Comparison of ENCODE assay signal across 14 cellular contexts in genomic region chr3:30661107-30661873, GRCh38. TPM values are rescaled to one million over a fixed set of nuclear protein-coding genes. Genes with fewer than 3 reads are reported as not detected.
DNase-seq lines count a peak whose midpoint lies in the region; ATAC-seq and TF ChIP-seq lines count a peak whose summit lies in the region.
"Had no signal": no experiment of that assay in that cellular context is flagged by ENCODE, and none has a peak within 500 bp of the region (broad histone marks: within the 10 kb centered on the region; RNA-seq: fewer than 3 reads in every experiment).

No MANE protein-coding gene starts in this region.

- peaks cover 15% of the 10 kb centered on the region for H3K79me1 ChIP-seq in trophoblast cell (ENCODE audit: low read length)

- peaks cover 12% of the 10 kb centered on the region; the same call in 1 of the 2 replicates for H3K36me3 ChIP-seq in KOPT-K1 (ENCODE audit: insufficient read depth, low read length)
- H3K36me3 ChIP-seq in ascending aorta = peaks cover 0 to 30% of the 10 kb centered on the region in 2 donors
- peaks cover 0 to 66% (median 31%) of the 10 kb centered on the region in 6 donors for H3K36me3 ChIP-seq in spleen
- peaks cover 2 to 7% of the 10 kb centered on the region in 2 experiments for H3K36me3 ChIP-seq in trophoblast cell (ENCODE audit: control insufficient read depth in 1 of 2, insufficient read depth in 2 of 2, low read length in 2 of 2)
- H3K36me3 ChIP-seq: neural progenitor cell, WERI-Rb-1 had no signal

- H2AFZ ChIP-seq in trophoblast cell (ENCODE audit: insufficient read depth, low read length, poor library complexity) = no peak overlapping the region
- H2AFZ ChIP-seq: neural progenitor cell had no signal

- H3K14ac ChIP-seq in trophoblast cell (ENCODE audit: low read length) = no peak overlapping the region

- intact Hi-C loops in ascending aorta (cut with DNase I) = no loop called here
- intact Hi-C loops in spleen (cut with DNase I; ENCODE audit: low total_unique reads) = loop anchor here (10.0 kb wide), 1 partner anchor 46 kb away; no protein-coding TSS in a partner anchor

- H3K4me1 Mint-ChIP-seq in activated CD4-positive, alpha-beta T cell treated with anti-CD3 and anti-CD28 coated beads, Interleukin-2, amount 10 ng/mL, durations not matched to agents 7 days and 5 days = peaks cover 97% of the 10 kb centered on the region

- CTCF ChIA-PET in activated CD4-positive, alpha-beta T cell treated with anti-CD3 and anti-CD28 coated beads, Interleukin-2, amount 10 ng/mL, durations not matched to agents 7 days and 5 days (lab: Charles Lee) = no interaction called here

- no peak overlapping the region for H2BK12ac ChIP-seq in trophoblast cell (ENCODE audit: low read length)

- no peaks in the 10 kb centered on the region for H3K9me3 Mint-ChIP-seq in activated CD4-positive, alpha-beta T cell treated with anti-CD3 and anti-CD28 coated beads, Interleukin-2, amount 10 ng/mL, durations not matched to agents 7 days and 5 days
- H3K9me3 Mint-ChIP-seq: neural progenitor cell had no signal

- peak overlapping the region; percentile 75 for H3K27ac Mint-ChIP-seq in activated CD4-positive, alpha-beta T cell treated with anti-CD3 and anti-CD28 coated beads, Interleukin-2, amount 10 ng/mL, durations not matched to agents 7 days and 5 days
- H3K27ac Mint-ChIP-seq: neural progenitor cell had no signal

- H3K18ac ChIP-seq in trophoblast cell (ENCODE audit: low read length) = no peak overlapping the region

- TF ChIP-seq CTCF in ascending aorta (IDR thresholded peaks at IDR 0.05) = no peak
- TF ChIP-seq CTCF in spleen (IDR thresholded peaks at IDR 0.05 in 8 of 11, conservative IDR thresholded peaks at IDR 0.05 in 3 of 11) = no peak

- POLR2A ChIA-PET in activated CD4-positive, alpha-beta T cell treated with anti-CD3 and anti-CD28 coated beads, Interleukin-2, amount 10 ng/mL, durations not matched to agents 7 days and 5 days (lab: Charles Lee) = interaction anchor here (0.6 kb wide), 1 partner anchor 13 kb away, joined by 4 read pairs; no protein-coding TSS in a partner anchor

- H3K23ac ChIP-seq in trophoblast cell (ENCODE audit: low read length) = no peak overlapping the region

- H3K27ac ChIP-seq in KOPT-K1 (ENCODE audit: low read depth, low read length, poor library complexity, severe bottlenecking) (peak overlapping the region; percentile 41), ascending aorta (peak overlapping the region; percentile 60 to 62), spleen (peak overlapping the region; percentile 16 to 100 (median 80)), trophoblast cell (ENCODE audit: low read depth, low read length) (no peak overlapping the region)
- H3K27ac ChIP-seq: neural progenitor cell, WERI-Rb-1 had no signal

- no peak overlapping the region for H4K91ac ChIP-seq in trophoblast cell (ENCODE audit: low read depth, low read length)

- H2BK120ac ChIP-seq in trophoblast cell (ENCODE audit: insufficient read depth, low read length, poor library complexity) = no peak overlapping the region

- no peak overlapping the region for H3K4ac ChIP-seq in trophoblast cell (ENCODE audit: low read depth, low read length)

- H3K9me3 ChIP-seq in KOPT-K1 (ENCODE audit: insufficient read depth, low read length, poor library complexity, severe bottlenecking) (no peaks in the 10 kb centered on the region), ascending aorta (no peaks in the 10 kb centered on the region), spleen (no peaks in the 10 kb centered on the region), trophoblast cell (ENCODE audit: insufficient read depth, low read depth, low read length) (no peaks in the 10 kb centered on the region)

- TF ChIP-seq POLR2A in spleen (IDR thresholded peaks at IDR 0.05) = no peak

- no peak overlapping the region for H4K12ac ChIP-seq in trophoblast cell (ENCODE audit: low read depth, low read length)

- H3K27me3 Mint-ChIP-seq in activated CD4-positive, alpha-beta T cell treated with anti-CD3 and anti-CD28 coated beads, Interleukin-2, amount 10 ng/mL, durations not matched to agents 7 days and 5 days = no peaks in the 10 kb centered on the region

- H3K27me3 ChIP-seq in ascending aorta = no peaks in the 10 kb centered on the region
- H3K27me3 ChIP-seq in spleen (replicated peaks in 1 of 7) = no peaks in the 10 kb centered on the region
- no peaks in the 10 kb centered on the region for H3K27me3 ChIP-seq in trophoblast cell (ENCODE audit: insufficient read depth, low read length)
- H3K27me3 ChIP-seq: neural progenitor cell had no signal

- H3K4me2 ChIP-seq in trophoblast cell (ENCODE audit: low read length) = no peak overlapping the region
- H3K4me2 ChIP-seq: neural progenitor cell had no signal

- H3K79me2 ChIP-seq in trophoblast cell (ENCODE audit: control insufficient read depth, insufficient read depth, low read length, poor library complexity) = peaks cover 2% of the 10 kb centered on the region

- no peak overlapping the region for H2AK5ac ChIP-seq in trophoblast cell (ENCODE audit: low read length)

- no peak for DNase-seq in activated CD4-positive, alpha-beta T cell treated with anti-CD3 and anti-CD28 coated beads, Interleukin-2, amount 10 ng/mL, durations not matched to agents 7 days and 5 days
- DNase-seq in activated CD4-positive, alpha-beta T cell treated with anti-CD3 and anti-CD28 coated beads, Interleukin-2, amount 50 U/mL, for 1 hour = no peak
- DNase-seq in ascending aorta (ENCODE audit: low spot score in 2 of 2) = no peak
- DNase-seq in spleen = no peak
- no peak for DNase-seq in HK-2 (ENCODE audit: unreplicated experiment)
- no peak for DNase-seq in trophoblast cell
- DNase-seq: cortex of kidney, NCI-H1417 treated with DMSO at 0.1 percent for 48 hours, NCI-H510A treated with DMSO at 0.1 percent for 48 hours, small intestine, WERI-Rb-1 had no signal

- no peak overlapping the region for H3K9ac ChIP-seq in trophoblast cell (ENCODE audit: low read length)
- H3K9ac ChIP-seq: neural progenitor cell had no signal

- H3K4me3 ChIP-seq in ascending aorta = no peak overlapping the region
- no peak overlapping the region for H3K4me3 ChIP-seq in spleen
- H3K4me3 ChIP-seq in trophoblast cell (ENCODE audit: low read depth, low read length) = no peak overlapping the region
- H3K4me3 ChIP-seq: neural progenitor cell had no signal

- peaks cover 80% of the 10 kb centered on the region for H3K36me3 Mint-ChIP-seq in activated CD4-positive, alpha-beta T cell treated with anti-CD3 and anti-CD28 coated beads, Interleukin-2, amount 10 ng/mL, durations not matched to agents 7 days and 5 days (ENCODE audit: low read depth)

- H3K4me3 Mint-ChIP-seq in activated CD4-positive, alpha-beta T cell treated with anti-CD3 and anti-CD28 coated beads, Interleukin-2, amount 10 ng/mL, durations not matched to agents 7 days and 5 days = peak overlapping the region; percentile 54
- H3K4me3 Mint-ChIP-seq: neural progenitor cell had no signal

- H3K4me1 ChIP-seq in ascending aorta (peaks cover 27 to 81% of the 10 kb centered on the region in 2 donors), spleen (peaks cover 77 to 100% (median 100%) of the 10 kb centered on the region in 6 donors), trophoblast cell (ENCODE audit: control insufficient read depth in 1 of 2, insufficient read depth in 2 of 2, low read length in 2 of 2) (peaks cover 11 to 21% of the 10 kb centered on the region in 2 experiments)

- H2BK5ac ChIP-seq in trophoblast cell (ENCODE audit: low read depth, low read length, poor library complexity) = no peak overlapping the region

- ATAC-seq in HG03108 (IDR thresholded peaks at IDR 0.05; ENCODE audit: unreplicated experiment) = no peak

- no peak overlapping the region for H4K8ac ChIP-seq in trophoblast cell (ENCODE audit: low read depth, low read length)

- 78 to 86% (median 82%) methylated on average over 2 of the region's 2 CpGs for WGBS in spleen, 5 donors
- no CpG with 5 or more reads among the region's 2 CpGs for WGBS in trophoblast cell (ENCODE audit: extremely low coverage, insufficient coverage, insufficient read length)

RNA-seq across cellular contexts. Expression of gene TGFBR2, which starts 54.9 kb away (rescaled TPM):
- total RNA-seq in activated CD4-positive, alpha-beta T cell treated with anti-CD3 and anti-CD28 coated beads, Interleukin-2, amount 10 ng/mL, durations not matched to agents 7 days and 5 days = 10 to 100 TPM; 74.4 to 77.8 TPM
- total RNA-seq in ascending aorta (343 TPM), spleen (100 to 1,000 TPM; 163 to 322 (median 277) TPM)
- polyA plus RNA-seq in spleen = 10 to 100 TPM; 18.2 to 45.6 (median 33.7) TPM
- 95.2 and 107 TPM in 2 replicates for polyA plus RNA-seq in trophoblast cell (2013)
